In the genomic region with DNA sequence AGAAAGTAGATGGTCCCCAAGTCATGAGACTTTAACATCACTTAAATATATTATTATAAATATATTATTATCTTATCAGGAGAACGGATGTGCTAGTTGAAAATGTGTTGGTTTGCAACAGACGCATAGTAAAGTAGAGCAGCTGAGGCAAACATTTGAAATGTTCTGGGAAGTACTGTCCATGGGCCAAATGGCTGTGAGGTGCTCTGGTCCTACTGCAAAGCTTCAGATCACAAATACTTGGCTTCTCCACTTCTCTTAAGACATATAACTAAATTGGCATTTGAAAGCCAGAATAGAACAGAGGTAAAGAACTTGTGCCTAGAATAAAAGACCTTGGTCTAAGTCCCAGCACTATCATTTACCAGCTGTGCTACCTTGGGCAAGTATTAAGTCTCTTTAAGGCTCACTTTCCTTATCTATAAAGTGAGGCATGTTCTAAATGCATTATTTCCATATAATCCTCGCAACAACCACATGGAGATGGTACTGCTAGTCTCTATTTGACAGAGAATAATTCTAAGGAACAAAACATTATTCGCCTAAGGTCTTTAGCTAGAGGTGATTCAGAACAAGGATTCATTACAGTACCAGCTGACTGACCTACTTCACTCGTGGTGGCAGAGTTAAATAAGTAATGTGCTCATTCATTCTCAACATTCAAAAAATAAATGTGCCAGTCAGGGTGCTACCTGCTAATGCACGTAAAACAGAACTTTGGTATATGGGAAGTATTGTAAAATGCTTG, we compare ENCODE assay signal across 21 cellular contexts.
DNase-seq lines count a peak whose midpoint lies in the region; ATAC-seq and FAIRE-seq lines count a peak whose summit lies in the region.
"Had no signal": no experiment of that assay in that cellular context is flagged by ENCODE, and none has a peak within 500 bp of the region (broad histone marks: within the 10 kb centered on the region; RNA-seq: fewer than 3 reads in every experiment).

No MANE protein-coding gene starts in this region.

- peaks cover 0 to 5% of the 10 kb centered on the region in 2 donors for H3K4me1 Mint-ChIP-seq in stimulated activated naive B cell treated with anti-CD40 and anti-IgM and Interleukin-4, amounts not matched to agents 10 μg/mL and 1 μg/mL and 100 μg/mL, for 72 hours
- H3K4me1 Mint-ChIP-seq: CD14-positive monocyte had no signal

- ATAC-seq in activated naive CD4-positive, alpha-beta T cell treated with anti-CD3 and anti-CD28 coated beads, Interleukin-2, amount 50 U/mL, for 72 hours, result peak; percentile 46 to 88
- ATAC-seq in stimulated activated naive B cell treated with anti-CD40 and anti-IgM and Interleukin-4, amounts not matched to agents 10 μg/mL and 1 μg/mL and 100 μg/mL, for 72 hours (replicated peaks), result peak; percentile 46 to 58
- ATAC-seq: HCT116 had no signal

- H3K27me3 Mint-ChIP-seq in stimulated activated naive B cell treated with anti-CD40 and anti-IgM and Interleukin-4, amounts not matched to agents 10 μg/mL and 1 μg/mL and 100 μg/mL, for 72 hours, result no peaks in the 10 kb centered on the region

- H3K9me3 Mint-ChIP-seq in activated naive CD4-positive, alpha-beta T cell treated with anti-CD3 and anti-CD28 coated beads, Interleukin-2, amount 50 U/mL, for 72 hours, result no peaks in the 10 kb centered on the region
- no peaks in the 10 kb centered on the region for H3K9me3 Mint-ChIP-seq in stimulated activated naive B cell treated with anti-CD40 and anti-IgM and Interleukin-4, amounts not matched to agents 10 μg/mL and 1 μg/mL and 100 μg/mL, for 72 hours
- H3K9me3 Mint-ChIP-seq: CD14-positive monocyte had no signal

- peak; percentile 83 for FAIRE-seq in GM19239 (lab: Jason Lieb, UNC)

- DNase-seq in activated naive CD4-positive, alpha-beta T cell treated with anti-CD3 and anti-CD28 coated beads, Interleukin-2, amount 50 U/mL, for 72 hours (ENCODE audit: low spot score in 2 of 2), result no peak
- DNase-seq in activated naive CD4-positive, alpha-beta T cell treated with anti-CD3 and anti-CD28 coated beads, Interleukin-2, amount 50 U/mL, for 16 hours, result no peak
- DNase-seq in GM19239 (ENCODE audit: insufficient read length, low spot score), result no peak
- peak; percentile 48 for DNase-seq in cerebellar cortex (ENCODE audit: low spot score)
- DNase-seq in stimulated activated naive B cell treated with anti-CD40 and anti-IgM and Interleukin-4, amounts not matched to agents 10 μg/mL and 1 μg/mL and 100 μg/mL, for 72 hours, result no peak
- DNase-seq in NCI-H2107 treated with DMSO at 0.1 percent for 48 hours (lab: John Stamatoyannopoulos, UW; ENCODE audit: unreplicated experiment), result no peak
- no peak for DNase-seq in NCI-H446 (lab: John Stamatoyannopoulos, UW)
- no peak for DNase-seq in posterior vena cava (ENCODE audit: low spot score)
- DNase-seq: AML-193, DMS79 treated with DMSO at 0.1 percent for 48 hours, GOT3, MM.1S, NCI-H1092, NCI-H1436 treated with DMSO at 0.1 percent for 48 hours, NCI-H2029, NCI-H510A treated with DMSO at 0.1 percent for 48 hours, NCI-H774, OCI-M1, Right ventricle myocardium superior had no signal

- peaks cover 0 to 4% of the 10 kb centered on the region in 2 donors for H3K36me3 Mint-ChIP-seq in activated naive CD4-positive, alpha-beta T cell treated with anti-CD3 and anti-CD28 coated beads, Interleukin-2, amount 50 U/mL, for 72 hours
- peaks cover 5 to 13% of the 10 kb centered on the region in 2 donors for H3K36me3 Mint-ChIP-seq in stimulated activated naive B cell treated with anti-CD40 and anti-IgM and Interleukin-4, amounts not matched to agents 10 μg/mL and 1 μg/mL and 100 μg/mL, for 72 hours

- no peak overlapping the region for H3K27ac Mint-ChIP-seq in activated naive CD4-positive, alpha-beta T cell treated with anti-CD3 and anti-CD28 coated beads, Interleukin-2, amount 50 U/mL, for 72 hours
- H3K27ac Mint-ChIP-seq in stimulated activated naive B cell treated with anti-CD40 and anti-IgM and Interleukin-4, amounts not matched to agents 10 μg/mL and 1 μg/mL and 100 μg/mL, for 72 hours, result no peak overlapping the region

- intact Hi-C loops in posterior vena cava (cut with DNase I), result no loop called here

- H3K4me3 Mint-ChIP-seq in stimulated activated naive B cell treated with anti-CD40 and anti-IgM and Interleukin-4, amounts not matched to agents 10 μg/mL and 1 μg/mL and 100 μg/mL, for 72 hours, result no peak overlapping the region
- H3K4me3 Mint-ChIP-seq: CD14-positive monocyte had no signal
